10 cellular contexts compared by ENCODE assay signal in genomic region chr1:113982955-113983742, GRCh38. TPM values are rescaled to one million over a fixed set of nuclear protein-coding genes. Genes with fewer than 3 reads are reported as not detected.
A peak's percentile ranks its signal among the peaks of the same experiment; 100 is the strongest.
DNase-seq lines count a peak whose midpoint lies in the region; TF ChIP-seq lines count a peak whose summit lies in the region.
"Had no signal": no experiment of that assay in that cellular context is flagged by ENCODE, and none has a peak within 500 bp of the region (broad histone marks: within the 10 kb centered on the region; RNA-seq: fewer than 3 reads in every experiment).

No MANE protein-coding gene starts in this region.

- TF ChIP-seq CTCF in mammary epithelial cell (conservative IDR thresholded peaks at IDR 0.05 in 1 of 2, IDR thresholded peaks at IDR 0.05 in 1 of 2; ENCODE audit: extremely low read depth in 1 of 2, insufficient read depth in 1 of 2, low read depth in 1 of 2, low read length in 2 of 2) (no peak), tibial nerve (IDR thresholded peaks at IDR 0.05) (no peak)

- H3K4me3 ChIP-seq in mammary epithelial cell (replicated peaks in 1 of 3; ENCODE audit: insufficient read depth in 1 of 3, low read depth in 2 of 3, low read length in 3 of 3) (no peak overlapping the region), mucosa of stomach (ENCODE audit: low read length) (no peak overlapping the region), tibial nerve (peak overlapping the region in 3 of 4 donors; percentile 19 to 47 (median 21))

- BruUV-seq in mammary epithelial cell (replicated peaks; lab: Mats Ljungman, UMichigan): no TSS peak

- TF ChIP-seq EP300 in tibial nerve (IDR thresholded peaks at IDR 0.05): no peak

- H4K20me1 ChIP-seq in mammary epithelial cell (ENCODE audit: insufficient read depth, low read length): no peaks in the 10 kb centered on the region

- no peaks in the 10 kb centered on the region for H3K36me3 ChIP-seq in mammary epithelial cell (ENCODE audit: insufficient read depth, low read length)
- no peaks in the 10 kb centered on the region for H3K36me3 ChIP-seq in mucosa of stomach (ENCODE audit: control insufficient read depth, insufficient read depth, low read length)
- H3K36me3 ChIP-seq in tibial nerve: no peaks in the 10 kb centered on the region

- dilution Hi-C loops in mammary epithelial cell (cut with HindIII; ENCODE audit: low sequenced_read_pairs): no loop called here

- H3K4me1 ChIP-seq in mammary epithelial cell (ENCODE audit: insufficient read depth, low read length) (peaks cover 18% of the 10 kb centered on the region), mucosa of stomach (ENCODE audit: control insufficient read depth, insufficient read depth, low read length) (peaks cover 22% of the 10 kb centered on the region), tibial nerve (peaks cover 0 to 72% (median 18%) of the 10 kb centered on the region in 4 donors)

- 66% methylated on average over 13 of the region's 14 CpGs for WGBS in mammary epithelial cell (ENCODE audit: low coverage, missing lambda C conversion rate)
- 54 to 56% methylated on average over 14 of the region's 14 CpGs for WGBS in tibial nerve, 2 donors

- in situ Hi-C loops in mammary epithelial cell (cut with MboI; ENCODE audit: low sequenced_read_pairs in 2 of 2): loop anchor here in 1 of 2 donors (10.0 to 25.0 kb wide), 2 partner anchors 292 to 704 kb away; partner anchors contain the start of gene AMPD1

- intact Hi-C loops in mammary epithelial cell (cut with micrococcal nuclease): no loop called here

- DNase-seq in SHP77 (lab: John Stamatoyannopoulos, UW) (peak; percentile 20 to 36), SHP77 treated with DMSO at 0.1 percent for 48 hours (lab: John Stamatoyannopoulos, UW) (no peak), mammary epithelial cell (no peak), tibial nerve (ENCODE audit: low spot score in 2 of 2) (no peak), NCI-H226 (no peak), NCI-H2029 (lab: John Stamatoyannopoulos, UW) (no peak)
- no peak for DNase-seq in activated CD4-positive, alpha-beta T cell treated with anti-CD3 and anti-CD28 coated beads, Interleukin-2, amount 50 U/mL, for 1 hour
- DNase-seq: activated CD4-positive, alpha-beta T cell treated with anti-CD3 and anti-CD28 coated beads, Interleukin-2, amount 50 U/mL, for 48 hours; NCI-H1048 had no signal

- no peaks in the 10 kb centered on the region for H3K79me2 ChIP-seq in mammary epithelial cell (ENCODE audit: insufficient read depth, low read length)

- H3K9me3 ChIP-seq in mammary epithelial cell (replicated peaks; ENCODE audit: insufficient read depth, low read length) (no peaks in the 10 kb centered on the region), mucosa of stomach (ENCODE audit: control insufficient read depth, low read length) (no peaks in the 10 kb centered on the region), tibial nerve (no peaks in the 10 kb centered on the region)

- H3K9ac ChIP-seq in mammary epithelial cell (ENCODE audit: insufficient read depth, low read length) (no peak overlapping the region), mucosa of stomach (ENCODE audit: low read length) (peak overlapping the region; percentile 23)

- H3K27ac ChIP-seq in mammary epithelial cell (ENCODE audit: insufficient read depth, low read depth, low read length): no peak overlapping the region
- peak overlapping the region in 3 of 4 donors; percentile 21 to 70 (median 66) for H3K27ac ChIP-seq in tibial nerve

- TF ChIP-seq POLR2A in tibial nerve (IDR thresholded peaks at IDR 0.05): no peak

- H2AFZ ChIP-seq in mammary epithelial cell (ENCODE audit: low read depth, low read length): no peak overlapping the region

- H3K27me3 ChIP-seq in mammary epithelial cell (ENCODE audit: insufficient read depth, low read length) (no peaks in the 10 kb centered on the region), mucosa of stomach (ENCODE audit: control insufficient read depth, insufficient read depth, low read length) (no peaks in the 10 kb centered on the region), tibial nerve (no peaks in the 10 kb centered on the region)

- CTCF ChIA-PET in mammary epithelial cell (lab: Charles Lee; ENCODE audit: low non-redundant PET): interaction anchor here (0.6 kb wide), 1 partner anchor 300 kb away, joined by 6 read pairs; no protein-coding TSS in a partner anchor

- H3K4me2 ChIP-seq in mammary epithelial cell (ENCODE audit: insufficient read depth, low read depth, low read length): peak overlapping the region; percentile 40

RNA-seq across cellular contexts. Expression of gene OLFML3, which starts 3.9 kb away (rescaled TPM):
- under 1 TPM; 0.66 to 0.83 TPM for total RNA-seq in mammary epithelial cell
- 0.73 TPM for polyA plus RNA-seq in mammary epithelial cell
- 2.9 TPM for polyA minus RNA-seq in mammary epithelial cell
- 100 to 1,000 TPM in 1 of 4 donors, 10 to 100 TPM in 3; 19.2 to 168 (median 50.0) TPM for total RNA-seq in tibial nerve

RNA-seq across cellular contexts. Expression of gene HIPK1, which starts 54.0 kb away (rescaled TPM):
- total RNA-seq in mammary epithelial cell (10 to 100 TPM; 29.3 to 38.4 TPM), tibial nerve (10 to 100 TPM; 42.3 to 63.4 (median 53.0) TPM)
- 25.2 TPM for polyA plus RNA-seq in mammary epithelial cell
- 32.7 TPM for polyA minus RNA-seq in mammary epithelial cell

Comparison
In these comparisons a context has a peak if more than half of its experiments do, and no peak if none do; other contexts are left out.
1. DNase-seq: peak in SHP77 (2 of 2); none in SHP77 treated with DMSO at 0.1 percent for 48 hours (single experiment), mammary epithelial cell (single experiment), tibial nerve (0 of 2), activated CD4-positive, alpha-beta T cell treated with anti-CD3 and anti-CD28 coated beads, Interleukin-2, amount 50 U/mL, for 1 hour (single experiment), NCI-H226 (single experiment) and NCI-H2029 (single experiment).
2. H3K4me3 ChIP-seq: peak in tibial nerve (3 of 4); none in mammary epithelial cell (0 of 3) and mucosa of stomach (single experiment).
3. RNA of gene OLFML3, which starts 3.9 kb away (total RNA-seq): 19.2 to 168 TPM in tibial nerve; 0.66 to 0.83 TPM in mammary epithelial cell; every median in the first group is over 10 times any median in the second.